1 cellular context compared by ENCODE assay signal in the genomic region with DNA sequence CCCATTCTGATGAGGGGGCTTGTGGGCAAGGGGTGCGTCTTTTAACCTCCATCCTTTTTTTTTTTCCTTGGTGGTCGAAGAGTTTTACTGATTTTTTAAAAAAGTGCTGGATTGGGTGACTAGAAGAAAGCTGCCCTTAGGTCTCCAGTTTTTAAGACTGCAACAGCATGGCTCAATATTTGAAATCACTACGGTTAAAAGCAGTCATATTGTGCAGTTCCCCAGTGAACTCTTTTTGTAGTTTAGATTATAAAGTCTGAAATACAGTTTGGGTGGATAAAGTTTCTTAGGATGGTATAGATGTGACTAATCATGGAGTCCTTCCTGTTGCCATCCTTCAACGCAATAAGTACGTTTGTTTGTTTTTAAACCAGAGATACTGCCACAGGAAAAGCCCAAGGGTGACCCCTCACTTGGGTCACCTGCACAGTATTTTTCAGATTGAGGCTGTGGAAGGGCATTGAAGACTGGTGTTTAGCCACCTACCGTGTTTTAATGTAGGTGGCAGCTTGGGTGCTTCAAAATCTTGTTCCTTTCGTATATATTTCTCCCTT.
TF ChIP-seq lines count a peak whose summit lies in the region.

No MANE protein-coding gene starts in this region.

TF ChIP-seq in K562, 482 proteins besides CTCF, POLR2A, EP300 and RAD21 (continued from another document):
- TF ChIP-seq, protein P1, sequence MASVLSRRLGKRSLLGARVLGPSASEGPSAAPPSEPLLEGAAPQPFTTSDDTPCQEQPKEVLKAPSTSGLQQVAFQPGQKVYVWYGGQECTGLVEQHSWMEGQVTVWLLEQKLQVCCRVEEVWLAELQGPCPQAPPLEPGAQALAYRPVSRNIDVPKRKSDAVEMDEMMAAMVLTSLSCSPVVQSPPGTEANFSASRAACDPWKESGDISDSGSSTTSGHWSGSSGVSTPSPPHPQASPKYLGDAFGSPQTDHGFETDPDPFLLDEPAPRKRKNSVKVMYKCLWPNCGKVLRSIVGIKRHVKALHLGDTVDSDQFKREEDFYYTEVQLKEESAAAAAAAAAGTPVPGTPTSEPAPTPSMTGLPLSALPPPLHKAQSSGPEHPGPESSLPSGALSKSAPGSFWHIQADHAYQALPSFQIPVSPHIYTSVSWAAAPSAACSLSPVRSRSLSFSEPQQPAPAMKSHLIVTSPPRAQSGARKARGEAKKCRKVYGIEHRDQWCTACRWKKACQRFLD (CRISPR knock-in tag; IDR thresholded peaks at IDR 0.05) = 0 out of 2 replicates have a peak, but pooled peaks have one; percentile 13
- TF ChIP-seq, protein P2, sequence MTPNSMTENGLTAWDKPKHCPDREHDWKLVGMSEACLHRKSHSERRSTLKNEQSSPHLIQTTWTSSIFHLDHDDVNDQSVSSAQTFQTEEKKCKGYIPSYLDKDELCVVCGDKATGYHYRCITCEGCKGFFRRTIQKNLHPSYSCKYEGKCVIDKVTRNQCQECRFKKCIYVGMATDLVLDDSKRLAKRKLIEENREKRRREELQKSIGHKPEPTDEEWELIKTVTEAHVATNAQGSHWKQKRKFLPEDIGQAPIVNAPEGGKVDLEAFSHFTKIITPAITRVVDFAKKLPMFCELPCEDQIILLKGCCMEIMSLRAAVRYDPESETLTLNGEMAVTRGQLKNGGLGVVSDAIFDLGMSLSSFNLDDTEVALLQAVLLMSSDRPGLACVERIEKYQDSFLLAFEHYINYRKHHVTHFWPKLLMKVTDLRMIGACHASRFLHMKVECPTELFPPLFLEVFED (CRISPR knock-in tag; conservative IDR thresholded peaks at IDR 0.05) = no peak
- TF ChIP-seq, protein P3, sequence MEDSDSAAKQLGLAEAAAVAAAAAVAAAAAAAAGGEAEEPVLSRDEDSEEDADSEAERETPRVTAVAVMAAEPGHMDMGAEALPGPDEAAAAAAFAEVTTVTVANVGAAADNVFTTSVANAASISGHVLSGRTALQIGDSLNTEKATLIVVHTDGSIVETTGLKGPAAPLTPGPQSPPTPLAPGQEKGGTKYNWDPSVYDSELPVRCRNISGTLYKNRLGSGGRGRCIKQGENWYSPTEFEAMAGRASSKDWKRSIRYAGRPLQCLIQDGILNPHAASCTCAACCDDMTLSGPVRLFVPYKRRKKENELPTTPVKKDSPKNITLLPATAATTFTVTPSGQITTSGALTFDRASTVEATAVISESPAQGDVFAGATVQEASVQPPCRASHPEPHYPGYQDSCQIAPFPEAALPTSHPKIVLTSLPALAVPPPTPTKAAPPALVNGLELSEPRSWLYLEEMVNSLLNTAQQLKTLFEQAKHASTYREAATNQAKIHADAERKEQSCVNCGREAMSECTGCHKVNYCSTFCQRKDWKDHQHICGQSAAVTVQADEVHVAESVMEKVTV (CRISPR knock-in tag; IDR thresholded peaks at IDR 0.05) = 0 out of 2 replicates have a peak, but pooled peaks have one; percentile 16
- TF ChIP-seq NFRKB (IDR thresholded peaks at IDR 0.05; ENCODE audit: low read depth) = peak; percentile 52; the same call in 1 of the 2 replicates
